9 cellular contexts compared by ENCODE assay signal in genomic region chr1:160837558-160838205, GRCh38. TPM values are rescaled to one million over a fixed set of nuclear protein-coding genes. Genes with fewer than 3 reads are reported as not detected.
DNase-seq lines count a peak whose midpoint lies in the region; ATAC-seq, FAIRE-seq and TF ChIP-seq lines count a peak whose summit lies in the region.
"Had no signal": no experiment of that assay in that cellular context is flagged by ENCODE, and none has a peak within 500 bp of the region (broad histone marks: within the 10 kb centered on the region; RNA-seq: fewer than 3 reads in every experiment).

No MANE protein-coding gene starts in this region.

- H3K4me1 ChIP-seq in GM23248 (ENCODE audit: insufficient read depth): no peaks in the 10 kb centered on the region
- H3K4me1 ChIP-seq in uterus: no peaks in the 10 kb centered on the region

- H2AFZ ChIP-seq in GM23248: no peak overlapping the region

- H3K9ac ChIP-seq in GM23248: no peak overlapping the region

- H4K20me1 ChIP-seq in GM23248 (ENCODE audit: insufficient read depth): no peaks in the 10 kb centered on the region

- in situ Hi-C loops in GM23248 (cut with MboI): no loop called here

- no peaks in the 10 kb centered on the region for H3K9me2 ChIP-seq in GM23248 (ENCODE audit: insufficient read depth)

- DNase-seq in GM12891 (ENCODE audit: insufficient read length, low spot score): peak; percentile 39
- peak; percentile 67 for DNase-seq in GM23248
- DNase-seq in NB4 (ENCODE audit: low read depth): peak; percentile 97
- peak; percentile 57 for DNase-seq in activated CD8-positive, alpha-beta memory T cell treated with anti-CD3 and anti-CD28 coated beads, Interleukin-2, amount 50 U/mL, for 24 hours (ENCODE audit: extremely low read depth)
- DNase-seq in left ventricle myocardium superior: peak; percentile 46
- DNase-seq in stimulated activated CD8-positive, alpha-beta memory T cell treated with anti-CD3 and anti-CD28 coated beads, Interleukin-15, amount 100 ng/mL, for 4 hours (ENCODE audit: low read depth in 2 of 2): peak; percentile 65 to 66
- no peak for DNase-seq in uterus
- no peak for DNase-seq in HuH-7 (ENCODE audit: low spot score)

- H3K79me2 ChIP-seq in GM23248 (ENCODE audit: insufficient read depth): no peaks in the 10 kb centered on the region

- H3K9me3 ChIP-seq in GM23248 (ENCODE audit: low read depth) (no peaks in the 10 kb centered on the region), uterus (no peaks in the 10 kb centered on the region)

- peak; percentile 61 for ATAC-seq in left ventricle myocardium superior

- intact Hi-C loops in left ventricle myocardium superior (cut with micrococcal nuclease): loop anchor here (10.0 kb wide), 1 partner anchor 117 kb away; the partner anchor contains the start of gene ITLN2
- intact Hi-C loops in uterus (cut with DNase I; ENCODE audit: low total_unique reads): no loop called here

- H3K27ac ChIP-seq in GM23248 (no peak overlapping the region), uterus (no peak overlapping the region)
- H3K27ac ChIP-seq: VCaP had no signal

- H3K36me3 ChIP-seq in GM23248 (ENCODE audit: low read depth) (no peaks in the 10 kb centered on the region), uterus (no peaks in the 10 kb centered on the region)

- H3K27me3 ChIP-seq in GM23248 (replicated peaks; ENCODE audit: insufficient read depth): 0 out of 2 replicates have a peak, but pooled peaks cover 6% of the 10 kb centered on the region
- no peaks in the 10 kb centered on the region for H3K27me3 ChIP-seq in uterus

- no peak for TF ChIP-seq POLR2A in GM12891 (IDR thresholded peaks at IDR 0.05; ENCODE audit: low read depth, low read length)
- TF ChIP-seq POLR2A in NB4 (IDR thresholded peaks at IDR 0.05; ENCODE audit: extremely low read depth, insufficient read length): peak; percentile 18
- TF ChIP-seq POLR2A in uterus (IDR thresholded peaks at IDR 0.05): no peak

- peak; percentile 50 for TF ChIP-seq CTCF in NB4 (IDR thresholded peaks at IDR 0.05; ENCODE audit: low read depth, low read length)
- no peak for TF ChIP-seq CTCF in uterus (IDR thresholded peaks at IDR 0.05)

- peak; percentile 95 for FAIRE-seq in GM12891 (lab: Jason Lieb, UNC)

- no peak overlapping the region for H3K4me2 ChIP-seq in GM23248 (ENCODE audit: unreplicated experiment)

- H3K4me3 ChIP-seq in GM23248 (no peak overlapping the region), NB4 (ENCODE audit: low read depth, low read length) (no peak overlapping the region), uterus (no peak overlapping the region)

- no peaks in the 10 kb centered on the region for H3F3A ChIP-seq in GM23248 (ENCODE audit: insufficient read depth)

- 22 to 28% methylated on average over 9 of the region's 9 CpGs for WGBS in GM23248 (ENCODE audit: low coverage in 1 of 2, low lambda C conversion rate in 2 of 2, missing lambda C conversion rate in 2 of 2), 2 experiments

TF ChIP-seq in GM12891, 5 proteins besides CTCF, POLR2A, EP300 and RAD21:
- TF ChIP-seq POLR2AphosphoS5 (IDR thresholded peaks at IDR 0.05; ENCODE audit: low read depth, low read length): no peak
- TF ChIP-seq PAX5 (IDR thresholded peaks at IDR 0.05; ENCODE audit: insufficient read depth, low read length, severe bottlenecking): no peak
- TF ChIP-seq SPI1 (IDR thresholded peaks at IDR 0.05; ENCODE audit: low read depth, low read length): peak; percentile 68
- no peak for TF ChIP-seq POU2F2 (IDR thresholded peaks at IDR 0.05; ENCODE audit: low read depth, low read length)
- 0 out of 2 replicates have a peak, but pooled peaks have one; percentile 13 for TF ChIP-seq TAF1 (IDR thresholded peaks at IDR 0.05; ENCODE audit: low read depth, low read length)
TF ChIP-seq in GM12891: peak in this region for 2.

RNA-seq across cellular contexts. Expression of gene CD244, which starts 25.0 kb away (rescaled TPM):
- 2.8 TPM for polyA plus RNA-seq in GM12891 (2012; ENCODE audit: low read depth, missing spikeins)
- not detected in 2 replicates for total RNA-seq in GM23248 (2014; rRNA removed; shearing (Covaris generic))
- not detected in 2 replicates for polyA plus RNA-seq in GM23248 (2016; fragmentation: Nextera tagmentation; extraction: Ambion mirVana)
- total RNA-seq in left ventricle myocardium superior (0.27 TPM), uterus (1 to 10 TPM in 1 of 4 donors, under 1 TPM in 1, not detected in 2; 0.52 to 1.2 TPM)

RNA-seq across cellular contexts. Expression of gene LY9, which starts 41.7 kb away (rescaled TPM):
- polyA plus RNA-seq in GM12891 (2012; ENCODE audit: low read depth, missing spikeins): 9.2 TPM
- total RNA-seq in GM23248 (2014; rRNA removed; shearing (Covaris generic)): not detected in 2 replicates
- not detected in 2 replicates for polyA plus RNA-seq in GM23248 (2016; fragmentation: Nextera tagmentation; extraction: Ambion mirVana)
- total RNA-seq in left ventricle myocardium superior: not detected
- total RNA-seq in uterus: under 1 TPM in 2 of 4 donors, not detected in 2; 0.35 to 0.70 TPM

RNA-seq across cellular contexts. Expression of gene ITLN1, which starts 47.3 kb away (rescaled TPM):
- polyA plus RNA-seq in GM12891 (2012; ENCODE audit: low read depth, missing spikeins): 0.14 TPM
- not detected in 2 replicates for total RNA-seq in GM23248 (2014; rRNA removed; shearing (Covaris generic))
- polyA plus RNA-seq in GM23248 (2016; fragmentation: Nextera tagmentation; extraction: Ambion mirVana): not detected in 2 replicates
- total RNA-seq in left ventricle myocardium superior (65.8 TPM), uterus (1 to 10 TPM in 1 of 4 donors, under 1 TPM in 1, not detected in 2; 0.90 to 1.2 TPM)

Comparison
In these comparisons a context has a peak if more than half of its experiments do, and no peak if none do; other contexts are left out.
1. DNase-seq: peak in GM12891 (single experiment), GM23248 (single experiment), NB4 (single experiment), activated CD8-positive, alpha-beta memory T cell treated with anti-CD3 and anti-CD28 coated beads, Interleukin-2, amount 50 U/mL, for 24 hours (single experiment), left ventricle myocardium superior (single experiment) and stimulated activated CD8-positive, alpha-beta memory T cell treated with anti-CD3 and anti-CD28 coated beads, Interleukin-15, amount 100 ng/mL, for 4 hours (2 of 2); none in uterus (0 of 2) and HuH-7 (single experiment).
2. RNA of gene ITLN1, which starts 47.3 kb away (total RNA-seq): 65.8 TPM in left ventricle myocardium superior (single experiment); 0.90 to 1.2 TPM in uterus and not detected in GM23248; every median in the first group is over 10 times any median in the second.